Comparison of ENCODE assay signal across 25 cellular contexts in the genomic region with DNA sequence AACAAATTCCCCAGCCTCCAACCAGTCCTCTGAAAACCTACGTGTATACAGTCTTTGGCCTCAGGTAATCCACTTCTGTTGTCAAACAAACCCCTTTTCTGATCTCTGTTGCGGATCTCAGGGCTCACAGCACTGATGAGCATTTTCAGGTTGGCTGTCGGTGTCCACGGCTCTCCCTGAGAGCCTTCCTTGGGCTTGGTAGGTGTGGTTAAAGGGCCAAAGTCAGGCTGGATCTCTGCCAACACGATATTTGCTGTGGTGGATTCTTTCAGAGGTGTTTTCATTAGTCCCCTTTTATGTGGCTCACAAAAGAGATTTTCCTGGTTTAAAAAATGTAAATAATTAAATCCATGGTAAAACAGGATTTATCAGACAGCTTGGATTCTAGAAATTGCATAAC. TPM values are rescaled to one million over a fixed set of nuclear protein-coding genes. Genes with fewer than 3 reads are reported as not detected.
A peak's percentile ranks its signal among the peaks of the same experiment; 100 is the strongest.
DNase-seq lines count a peak whose midpoint lies in the region; ATAC-seq and TF ChIP-seq lines count a peak whose summit lies in the region.
"Had no signal": no experiment of that assay in that cellular context is flagged by ENCODE, and none has a peak within 500 bp of the region (broad histone marks: within the 10 kb centered on the region; RNA-seq: fewer than 3 reads in every experiment).

No MANE protein-coding gene starts in this region.

- CTCF ChIA-PET in OCI-LY7 (lab: Charles Lee; ENCODE audit: unreplicated experiment): no interaction called here

- TF ChIP-seq CTCF in OCI-LY7 (conservative IDR thresholded peaks at IDR 0.05; ENCODE audit: low read length): no peak
- TF ChIP-seq CTCF in lower lobe of right lung (IDR thresholded peaks at IDR 0.05): no peak

- no TSS peak for BruUV-seq in OCI-LY7 (replicated peaks; lab: Mats Ljungman, UMichigan)

- no peak overlapping the region for H2AFZ ChIP-seq in OCI-LY7 (ENCODE audit: low read length)
- H2AFZ ChIP-seq: parathyroid adenoma had no signal

- H3K9me2 ChIP-seq in OCI-LY7 (ENCODE audit: insufficient read depth, low read length): no peaks in the 10 kb centered on the region

- H3K79me2 ChIP-seq in OCI-LY7 (ENCODE audit: insufficient read depth, low read depth, low read length): peaks cover 48% of the 10 kb centered on the region
- H3K79me2 ChIP-seq: parathyroid adenoma had no signal

- peak overlapping the region; percentile 68 for H3K4me2 ChIP-seq in OCI-LY7 (ENCODE audit: low read length)

- intact Hi-C loops in OCI-LY7 (cut with micrococcal nuclease; ENCODE audit: unreplicated experiment): no loop called here
- intact Hi-C loops in lower lobe of right lung (cut with DNase I): no loop called here

- DNase-seq in COR-L47 (lab: John Stamatoyannopoulos, UW): peak; percentile 29
- DNase-seq in HAP-1 (ENCODE audit: low spot score in 2 of 2): peak; percentile 56 to 79
- DNase-seq in OCI-LY7 (ENCODE audit: low spot score): no peak
- peak; percentile 55 for DNase-seq in myocyte (ENCODE audit: low read depth)
- no peak for DNase-seq in NCI-H510A treated with DMSO at 0.1 percent for 48 hours (lab: John Stamatoyannopoulos, UW)
- no peak for DNase-seq in NCI-H1694 treated with DMSO at 0.1 percent for 48 hours (lab: John Stamatoyannopoulos, UW)
- no peak for DNase-seq in lower lobe of right lung
- DNase-seq: activated naive CD4-positive, alpha-beta T cell; activated T-cell treated with anti-CD3 and anti-CD28 coated beads, Interleukin-2, amount 50 U/mL, for 24 hours; amniotic stem cell; kidney glomerular epithelial cell; NCI-H1930; NCI-H526; Right ventricle myocardium superior; sigmoid colon; SW 1271; uterus had no signal

- H3K36me3 ChIP-seq in HAP-1 (replicated peaks): peaks cover 46% of the 10 kb centered on the region
- peaks cover 76% of the 10 kb centered on the region for H3K36me3 ChIP-seq in OCI-LY7 (ENCODE audit: insufficient read depth, low read length)
- H3K36me3 ChIP-seq in lower lobe of right lung: no peaks in the 10 kb centered on the region
- H3K36me3 ChIP-seq: sigmoid colon, uterus had no signal

- no peaks in the 10 kb centered on the region for H3K27me3 ChIP-seq in HAP-1 (ENCODE audit: low read depth)
- H3K27me3 ChIP-seq in lower lobe of right lung (ENCODE audit: low read depth): peaks cover 36% of the 10 kb centered on the region

- H3K9me3 ChIP-seq in HAP-1: no peaks in the 10 kb centered on the region
- no peaks in the 10 kb centered on the region for H3K9me3 ChIP-seq in OCI-LY7 (ENCODE audit: low read length)
- H3K9me3 ChIP-seq in lower lobe of right lung: no peaks in the 10 kb centered on the region
- H3K9me3 ChIP-seq: sigmoid colon, uterus had no signal

- no peak overlapping the region for H3K27ac ChIP-seq in OCI-LY7 (ENCODE audit: low read depth, low read length, poor library complexity, severe bottlenecking)
- H3K27ac ChIP-seq in lower lobe of right lung: no peak overlapping the region
- H3K27ac ChIP-seq: coronary artery, parathyroid adenoma, sigmoid colon, uterus had no signal

- H4K20me1 ChIP-seq in OCI-LY7 (ENCODE audit: insufficient read depth, low read length): 0 out of 2 replicates have a peak, but pooled peaks cover 3% of the 10 kb centered on the region

- POLR2A ChIA-PET in OCI-LY7 (lab: Charles Lee): interaction anchor here (0.7 to 1.4 kb wide), 2 partner anchors 14 to 229 kb away, joined by 3 read pairs; no protein-coding TSS in a partner anchor

- H3K4me1 ChIP-seq in HAP-1: peaks cover 23% of the 10 kb centered on the region
- H3K4me1 ChIP-seq in OCI-LY7 (ENCODE audit: insufficient read depth, low read length, poor library complexity, severe bottlenecking): peaks cover 24% of the 10 kb centered on the region
- H3K4me1 ChIP-seq in lower lobe of right lung: peaks cover 25% of the 10 kb centered on the region
- H3K4me1 ChIP-seq: parathyroid adenoma had no signal

- H3K4me3 ChIP-seq in HAP-1: no peak overlapping the region; the same call in 1 of the 2 replicates
- no peak overlapping the region for H3K4me3 ChIP-seq in OCI-LY7 (ENCODE audit: low read depth, low read length, poor library complexity, severe bottlenecking)
- H3K4me3 ChIP-seq in lower lobe of right lung: no peak overlapping the region
- H3K4me3 ChIP-seq: coronary artery, sigmoid colon, uterus had no signal

- ATAC-seq in lower lobe of right lung: no peak

- in situ Hi-C loops in HAP-1 (cut with MboI; ENCODE audit: low sequenced_read_pairs): no loop called here

RNA-seq across cellular contexts. Expression of a gene that starts 2.9 kb away (rescaled TPM):
- 29.3 and 46.0 TPM in 2 replicates for total RNA-seq in OCI-LY7 (2014; rRNA removed; shearing (Covaris generic))
- total RNA-seq in OCI-LY7 (2022) (55.7 and 75.2 TPM in 2 replicates), myocyte (7.1 and 11.9 TPM in 2 replicates), lower lobe of right lung (0.95 TPM)
- 3.3 TPM for polyA plus RNA-seq in myocyte (2012)
- polyA plus RNA-seq: IgD-negative memory B cell had no signal

RNA-seq across cellular contexts. Expression of a gene that starts 36.0 kb away (rescaled TPM):
- not detected in 2 replicates for total RNA-seq in OCI-LY7 (2014; rRNA removed; shearing (Covaris generic))
- total RNA-seq in OCI-LY7 (2022) (not detected in 2 replicates), myocyte (21.9 and 31.7 TPM in 2 replicates), lower lobe of right lung (not detected)
- polyA plus RNA-seq in myocyte (2012): 74.1 TPM
- total RNA-seq: bronchial epithelial cell, fibroblast of lung, glomerular endothelial cell, sigmoid colon, subcutaneous adipose tissue, uterus had no signal
- polyA plus RNA-seq: fibroblast of lung, IgD-negative memory B cell, neural cell had no signal

Comparison
In these comparisons a context has a peak if more than half of its experiments do, and no peak if none do; other contexts are left out.
1. DNase-seq: peak in COR-L47 (single experiment), HAP-1 (2 of 2) and myocyte (single experiment); none in OCI-LY7 (single experiment), NCI-H510A treated with DMSO at 0.1 percent for 48 hours (single experiment), NCI-H1694 treated with DMSO at 0.1 percent for 48 hours (single experiment) and lower lobe of right lung (single experiment).
2. RNA of a gene that starts 36.0 kb away (total RNA-seq): 21.9 to 31.7 TPM in myocyte; not detected in OCI-LY7 and not detected in lower lobe of right lung (single experiment); every median in the first group is over 10 times any median in the second.